ENCODE assay signal across 26 cellular contexts in genomic region chr10:47027812-47028260, GRCh38.
A peak's percentile ranks its signal among the peaks of the same experiment; 100 is the strongest.
DNase-seq lines count a peak whose midpoint lies in the region; ATAC-seq and TF ChIP-seq lines count a peak whose summit lies in the region.
"Had no signal": no experiment of that assay in that cellular context is flagged by ENCODE, and none has a peak within 500 bp of the region (broad histone marks: within the 10 kb centered on the region; RNA-seq: fewer than 3 reads in every experiment).

No MANE protein-coding gene starts in this region.

- no peaks in the 10 kb centered on the region for H3F3A ChIP-seq in neural progenitor cell (ENCODE audit: low read depth)

- H3K36me3 ChIP-seq in adrenal gland (replicated peaks in 1 of 2), result no peaks in the 10 kb centered on the region
- no peaks in the 10 kb centered on the region for H3K36me3 ChIP-seq in neural progenitor cell
- no peaks in the 10 kb centered on the region for H3K36me3 ChIP-seq in upper lobe of right lung

- peaks cover 28% of the 10 kb centered on the region for H3K4me1 Mint-ChIP-seq in neural progenitor cell
- H3K4me1 Mint-ChIP-seq in stimulated activated naive CD8-positive, alpha-beta T cell treated with anti-CD3 and anti-CD28 coated beads, Interleukin-15, amount 100 ng/mL, for 72 hours, result no peaks in the 10 kb centered on the region
- peaks cover 16% of the 10 kb centered on the region for H3K4me1 Mint-ChIP-seq in activated T-helper 2 cell treated with anti-CD3 and anti-CD28 coated beads, Interferon-gamma antibody, Interleukin-2, Interleukin-4, amounts not matched to agents 10 μg/mL and 5 μg/mL and 100 μg/mL, durations not matched to agents 14 hours and 24 hours and 36 hours (ENCODE audit: low read depth)
- H3K4me1 Mint-ChIP-seq: central memory CD8-positive, alpha-beta T cell had no signal

- H3K4me2 ChIP-seq in neural progenitor cell, result no peak overlapping the region
- H3K4me2 ChIP-seq: hepatocyte, SK-N-SH had no signal

- peak overlapping the region; percentile 94 for H3K27ac Mint-ChIP-seq in neural progenitor cell
- H3K27ac Mint-ChIP-seq in stimulated activated naive CD8-positive, alpha-beta T cell treated with anti-CD3 and anti-CD28 coated beads, Interleukin-15, amount 100 ng/mL, for 72 hours, result no peak overlapping the region
- H3K27ac Mint-ChIP-seq in activated T-helper 2 cell treated with anti-CD3 and anti-CD28 coated beads, Interferon-gamma antibody, Interleukin-2, Interleukin-4, amounts not matched to agents 10 μg/mL and 5 μg/mL and 100 μg/mL, durations not matched to agents 14 hours and 24 hours and 36 hours, result no peak overlapping the region
- H3K27ac Mint-ChIP-seq: activated CD8-positive, alpha-beta T cell treated with anti-CD3 and anti-CD28 coated beads for 36 hours; memory B cell; T-helper 1 cell treated with Interleukin-12 subunit alpha and Interleukin-12 subunit beta and Interleukin-4 antibody, amounts not matched to agents 30 μg/mL and 1 μg/mL, for 36 hours had no signal

- no peaks in the 10 kb centered on the region for H4K20me1 ChIP-seq in neural progenitor cell (ENCODE audit: low read depth)

- no peak overlapping the region for H3K27ac ChIP-seq in adrenal gland
- H3K27ac ChIP-seq in neural progenitor cell, result no peak overlapping the region
- no peak overlapping the region for H3K27ac ChIP-seq in upper lobe of right lung
- H3K27ac ChIP-seq: GM23248, hepatocyte had no signal

- H3K27me3 ChIP-seq in adrenal gland, result no peaks in the 10 kb centered on the region
- H3K27me3 ChIP-seq in neural progenitor cell, result no peaks in the 10 kb centered on the region
- H3K27me3 ChIP-seq in upper lobe of right lung, result no peaks in the 10 kb centered on the region
- H3K27me3 ChIP-seq: hepatocyte had no signal

- no peak for TF ChIP-seq CTCF in adrenal gland (IDR thresholded peaks at IDR 0.05)
- TF ChIP-seq CTCF in neural progenitor cell (IDR thresholded peaks at IDR 0.05), result no peak
- TF ChIP-seq CTCF in upper lobe of right lung (IDR thresholded peaks at IDR 0.05), result no peak

- no peak overlapping the region for H2AFZ ChIP-seq in neural progenitor cell (replicated peaks)
- H2AFZ ChIP-seq: GM23248, hepatocyte had no signal

- no peak overlapping the region for H3K4me3 Mint-ChIP-seq in neural progenitor cell
- no peak overlapping the region for H3K4me3 Mint-ChIP-seq in stimulated activated naive CD8-positive, alpha-beta T cell treated with anti-CD3 and anti-CD28 coated beads, Interleukin-15, amount 100 ng/mL, for 72 hours
- H3K4me3 Mint-ChIP-seq in activated T-helper 2 cell treated with anti-CD3 and anti-CD28 coated beads, Interferon-gamma antibody, Interleukin-2, Interleukin-4, amounts not matched to agents 10 μg/mL and 5 μg/mL and 100 μg/mL, durations not matched to agents 14 hours and 24 hours and 36 hours (ENCODE audit: low read depth), result no peak overlapping the region
- H3K4me3 Mint-ChIP-seq: activated CD8-positive, alpha-beta T cell treated with anti-CD3 and anti-CD28 coated beads for 36 hours; central memory CD8-positive, alpha-beta T cell; memory B cell; T-helper 1 cell treated with Interleukin-12 subunit alpha and Interleukin-12 subunit beta and Interleukin-4 antibody, amounts not matched to agents 30 μg/mL and 1 μg/mL, for 36 hours had no signal

- H3K4me1 ChIP-seq in adrenal gland (replicated peaks in 1 of 2) (no peaks in the 10 kb centered on the region), neural progenitor cell (no peaks in the 10 kb centered on the region), upper lobe of right lung (no peaks in the 10 kb centered on the region)

- H3K9me3 Mint-ChIP-seq in neural progenitor cell, result no peaks in the 10 kb centered on the region
- no peaks in the 10 kb centered on the region for H3K9me3 Mint-ChIP-seq in stimulated activated naive CD8-positive, alpha-beta T cell treated with anti-CD3 and anti-CD28 coated beads, Interleukin-15, amount 100 ng/mL, for 72 hours
- no peaks in the 10 kb centered on the region for H3K9me3 Mint-ChIP-seq in activated T-helper 2 cell treated with anti-CD3 and anti-CD28 coated beads, Interferon-gamma antibody, Interleukin-2, Interleukin-4, amounts not matched to agents 10 μg/mL and 5 μg/mL and 100 μg/mL, durations not matched to agents 14 hours and 24 hours and 36 hours
- H3K9me3 Mint-ChIP-seq: activated CD8-positive, alpha-beta T cell treated with anti-CD3 and anti-CD28 coated beads for 36 hours; central memory CD8-positive, alpha-beta T cell; memory B cell; T-helper 1 cell treated with Interleukin-12 subunit alpha and Interleukin-12 subunit beta and Interleukin-4 antibody, amounts not matched to agents 30 μg/mL and 1 μg/mL, for 36 hours had no signal

- DNase-seq in activated effector memory CD4-positive, alpha-beta T cell treated with anti-CD3 and anti-CD28 coated beads, Interleukin-2, amount 50 U/mL, for 16 hours, result peak; percentile 14
- no peak for DNase-seq in activated effector memory CD4-positive, alpha-beta T cell treated with Interleukin-2 at 50 U/mL for 16 hours
- DNase-seq in adrenal gland (peak in 4 of 7 donors; percentile 5 to 37 (median 10)), neural progenitor cell (ENCODE audit: low spot score) (no peak), upper lobe of right lung (peak; percentile 59)
- DNase-seq in stimulated activated naive CD8-positive, alpha-beta T cell treated with anti-CD3 and anti-CD28 coated beads, Interleukin-15, amount 100 ng/mL, for 72 hours, result no peak
- no peak for DNase-seq in activated T-helper 2 cell treated with anti-CD3 and anti-CD28 coated beads, Interferon-gamma antibody, Interleukin-2, Interleukin-4, amounts not matched to agents 10 μg/mL and 5 μg/mL and 100 μg/mL, durations not matched to agents 14 hours and 24 hours and 36 hours (ENCODE audit: low spot score)
- DNase-seq: ACHN; activated CD8-positive, alpha-beta T cell treated with anti-CD3 and anti-CD28 coated beads for 36 hours; activated naive CD4-positive, alpha-beta T cell treated with Interleukin-2 at 50 U/mL for 16 hours; EL; GM23248; left cardiac atrium; NCI-H1417 treated with DMSO at 0.1 percent for 48 hours; NCI-H2029 treated with DMSO at 0.1 percent for 48 hours; NCI-H526; NK-92 treated with Interleukin-12 subunit alpha and Interleukin-12 subunit beta, amount 100 ng/mL, for 24 hours; right cardiac atrium; SK-N-SH; stimulated activated CD4-positive, alpha-beta T cell treated with anti-CD3 and anti-CD28 coated beads, Interleukin-4, amount 100 ng/mL, for 1 hour had no signal

- H3K27me3 Mint-ChIP-seq in neural progenitor cell (ENCODE audit: insufficient read depth, low read depth), result peaks cover 12% of the 10 kb centered on the region
- H3K27me3 Mint-ChIP-seq in stimulated activated naive CD8-positive, alpha-beta T cell treated with anti-CD3 and anti-CD28 coated beads, Interleukin-15, amount 100 ng/mL, for 72 hours, result peaks cover 9% of the 10 kb centered on the region
- peaks cover 4% of the 10 kb centered on the region for H3K27me3 Mint-ChIP-seq in activated T-helper 2 cell treated with anti-CD3 and anti-CD28 coated beads, Interferon-gamma antibody, Interleukin-2, Interleukin-4, amounts not matched to agents 10 μg/mL and 5 μg/mL and 100 μg/mL, durations not matched to agents 14 hours and 24 hours and 36 hours (ENCODE audit: low read depth)
- H3K27me3 Mint-ChIP-seq: activated CD8-positive, alpha-beta T cell treated with anti-CD3 and anti-CD28 coated beads for 36 hours; central memory CD8-positive, alpha-beta T cell had no signal

- H3K9me3 ChIP-seq in adrenal gland (replicated peaks in 1 of 3), result no peaks in the 10 kb centered on the region
- no peaks in the 10 kb centered on the region for H3K9me3 ChIP-seq in neural progenitor cell (ENCODE audit: low read depth)
- no peaks in the 10 kb centered on the region for H3K9me3 ChIP-seq in upper lobe of right lung
- H3K9me3 ChIP-seq: SK-N-SH had no signal

- TF ChIP-seq POLR2A in adrenal gland (IDR thresholded peaks at IDR 0.05), result no peak

- H3K4me3 ChIP-seq in adrenal gland (no peak overlapping the region), neural progenitor cell (no peak overlapping the region), upper lobe of right lung (no peak overlapping the region)
- H3K4me3 ChIP-seq: GM23248, hepatocyte had no signal

- WGBS in adrenal gland, 4 donors, result 79 to 87% (median 80%) methylated on average over 7 of the region's 7 CpGs

- intact Hi-C loops in adrenal gland (cut with DNase I), result loop anchor here in 1 of 2 donors (5.0 kb wide), 1 partner anchor 279 kb away; no protein-coding TSS in a partner anchor
- intact Hi-C loops in upper lobe of right lung (cut with DNase I), result no loop called here
- intact Hi-C loops in activated T-helper 2 cell treated with anti-CD3 and anti-CD28 coated beads, Interferon-gamma antibody, Interleukin-2, Interleukin-4, amounts not matched to agents 10 μg/mL and 5 μg/mL and 100 μg/mL, durations not matched to agents 14 hours and 24 hours and 36 hours (cut with micrococcal nuclease), result no loop called here

- no peak overlapping the region for H3K9ac ChIP-seq in neural progenitor cell
- H3K9ac ChIP-seq: GM23248, SK-N-SH had no signal

- no peaks in the 10 kb centered on the region for H3K79me2 ChIP-seq in neural progenitor cell (ENCODE audit: low read depth)
- H3K79me2 ChIP-seq: hepatocyte had no signal

- no peaks in the 10 kb centered on the region for H3K36me3 Mint-ChIP-seq in neural progenitor cell
- no peaks in the 10 kb centered on the region for H3K36me3 Mint-ChIP-seq in activated T-helper 2 cell treated with anti-CD3 and anti-CD28 coated beads, Interferon-gamma antibody, Interleukin-2, Interleukin-4, amounts not matched to agents 10 μg/mL and 5 μg/mL and 100 μg/mL, durations not matched to agents 14 hours and 24 hours and 36 hours (ENCODE audit: low read depth)
- H3K36me3 Mint-ChIP-seq: memory B cell had no signal

- ATAC-seq in upper lobe of right lung (no peak), GM19035 (IDR thresholded peaks at IDR 0.05; ENCODE audit: unreplicated experiment) (no peak)
- ATAC-seq in stimulated activated naive CD8-positive, alpha-beta T cell treated with anti-CD3 and anti-CD28 coated beads, Interleukin-15, amount 100 ng/mL, for 72 hours, result no peak
- ATAC-seq: activated CD4-positive, CD25-positive, alpha-beta regulatory T cell treated with anti-CD3 and anti-CD28 coated beads, Interleukin-2, amount 50 U/mL, for 24 hours; activated CD8-positive, alpha-beta T cell treated with anti-CD3 and anti-CD28 coated beads for 36 hours; left cardiac atrium; right cardiac atrium had no signal

Comparison
In these comparisons a context has a peak if more than half of its experiments do, and no peak if none do; other contexts are left out.
1. DNase-seq: peak in activated effector memory CD4-positive, alpha-beta T cell treated with anti-CD3 and anti-CD28 coated beads, Interleukin-2, amount 50 U/mL, for 16 hours (single experiment), adrenal gland (4 of 7) and upper lobe of right lung (single experiment); none in activated effector memory CD4-positive, alpha-beta T cell treated with Interleukin-2 at 50 U/mL for 16 hours (single experiment), neural progenitor cell (single experiment), stimulated activated naive CD8-positive, alpha-beta T cell treated with anti-CD3 and anti-CD28 coated beads, Interleukin-15, amount 100 ng/mL, for 72 hours (0 of 2) and activated T-helper 2 cell treated with anti-CD3 and anti-CD28 coated beads, Interferon-gamma antibody, Interleukin-2, Interleukin-4, amounts not matched to agents 10 μg/mL and 5 μg/mL and 100 μg/mL, durations not matched to agents 14 hours and 24 hours and 36 hours (single experiment).